ENCODE assay signal across 1 cellular context in genomic region chr5:135027318-135027698, GRCh38.
TF ChIP-seq lines count a peak whose summit lies in the region.

No MANE protein-coding gene starts in this region.

TF ChIP-seq in endothelial cell of umbilical vein, 7 proteins besides CTCF, POLR2A, EP300 and RAD21:
- TF ChIP-seq JUN (IDR thresholded peaks at IDR 0.05; ENCODE audit: borderline replicate concordance, insufficient read depth, insufficient read length, low read depth) (no peak), MYC (IDR thresholded peaks at IDR 0.05; ENCODE audit: low read depth, low read length) (no peak), EZH2 (IDR thresholded peaks at IDR 0.05; ENCODE audit: borderline replicate concordance, low read depth, low read length, severe bottlenecking) (peak; percentile 87)
